22 cellular contexts compared by ENCODE assay signal in genomic region chr3:126344380-126345041, GRCh38. TPM values are rescaled to one million over a fixed set of nuclear protein-coding genes. Genes with fewer than 3 reads are reported as not detected.
DNase-seq lines count a peak whose midpoint lies in the region; ATAC-seq, FAIRE-seq and TF ChIP-seq lines count a peak whose summit lies in the region.
"Had no signal": no experiment of that assay in that cellular context is flagged by ENCODE, and none has a peak within 500 bp of the region (broad histone marks: within the 10 kb centered on the region; RNA-seq: fewer than 3 reads in every experiment).

No MANE protein-coding gene starts in this region.

- H3K4me3 Mint-ChIP-seq in activated CD8-positive, alpha-beta memory T cell treated with anti-CD3 and anti-CD28 coated beads, Interleukin-2, amount 10 ng/mL, durations not matched to agents 7 days and 5 days, result no peak overlapping the region
- no peak overlapping the region for H3K4me3 Mint-ChIP-seq in H9
- H3K4me3 Mint-ChIP-seq: brain had no signal

- CTCF ChIA-PET in activated CD8-positive, alpha-beta memory T cell treated with anti-CD3 and anti-CD28 coated beads, Interleukin-2, amount 10 ng/mL, durations not matched to agents 7 days and 5 days (lab: Charles Lee), result no interaction called here

- no peak overlapping the region for H4K8ac ChIP-seq in H9 (replicated peaks; ENCODE audit: insufficient read length, low read depth, low read length)

- H3K36me3 ChIP-seq in kidney (ENCODE audit: control insufficient read depth in 1 of 2, insufficient read depth in 2 of 2, low read length in 2 of 2) (peaks cover 2 to 32% of the 10 kb centered on the region in 2 donors), sigmoid colon (peaks cover 0 to 50% (median 2%) of the 10 kb centered on the region in 4 donors)
- H3K36me3 ChIP-seq: BLaER1 had no signal

- no peaks in the 10 kb centered on the region for H3K23me2 ChIP-seq in H9 (ENCODE audit: insufficient read length, low read depth, low read length, poor library complexity, severe bottlenecking)

- H3K4me1 ChIP-seq in H9 (ENCODE audit: insufficient read depth, low read length) (no peaks in the 10 kb centered on the region), kidney (ENCODE audit: control insufficient read depth in 1 of 2, insufficient read depth in 1 of 2, low read depth in 1 of 2, low read length in 2 of 2) (peaks cover 3 to 4% of the 10 kb centered on the region in 2 donors), sigmoid colon (peaks cover 0 to 15% (median 8%) of the 10 kb centered on the region in 4 donors)
- H3K4me1 ChIP-seq: BLaER1 had no signal

- H3K79me2 ChIP-seq in H9 (ENCODE audit: insufficient read depth, low read length), result no peaks in the 10 kb centered on the region

- no peaks in the 10 kb centered on the region for H3K27me3 ChIP-seq in H9 (ENCODE audit: insufficient read depth, low read length)
- H3K27me3 ChIP-seq in sigmoid colon, result no peaks in the 10 kb centered on the region
- H3K27me3 ChIP-seq: BLaER1 had no signal

- no peak overlapping the region for H2AK5ac ChIP-seq in H9 (ENCODE audit: insufficient read length, low read length)

- WGBS in H9 (ENCODE audit: extremely low coverage, insufficient read length, low lambda C conversion rate), result no CpG with 5 or more reads among the region's 9 CpGs
- 93 to 94% methylated on average over 9 of the region's 9 CpGs for WGBS in sigmoid colon, 2 donors

- H4K5ac ChIP-seq in H9 (ENCODE audit: insufficient read length, low read depth, low read length), result no peak overlapping the region

- no peak for ATAC-seq in activated CD8-positive, alpha-beta memory T cell treated with anti-CD3 and anti-CD28 coated beads, Interleukin-2, amount 10 ng/mL, durations not matched to agents 7 days and 5 days
- ATAC-seq in GM18517 (IDR thresholded peaks at IDR 0.05; ENCODE audit: unreplicated experiment), result no peak
- ATAC-seq in HG03280 (IDR thresholded peaks at IDR 0.05; ENCODE audit: unreplicated experiment), result no peak

- no peaks in the 10 kb centered on the region for H3K36me3 Mint-ChIP-seq in activated CD8-positive, alpha-beta memory T cell treated with anti-CD3 and anti-CD28 coated beads, Interleukin-2, amount 10 ng/mL, durations not matched to agents 7 days and 5 days
- peaks cover 0 to 7% (median 5%) of the 10 kb centered on the region in 3 experiments; a peak in 5 of 7 replicates for H3K36me3 Mint-ChIP-seq in H9 (ENCODE audit: insufficient read depth in 1 of 3, low read depth in 3 of 3)
- H3K36me3 Mint-ChIP-seq: brain had no signal

- H3T11ph ChIP-seq in H9 (ENCODE audit: low read length), result no peak overlapping the region

- H3K27ac Mint-ChIP-seq in activated CD8-positive, alpha-beta memory T cell treated with anti-CD3 and anti-CD28 coated beads, Interleukin-2, amount 10 ng/mL, durations not matched to agents 7 days and 5 days, result no peak overlapping the region
- H3K27ac Mint-ChIP-seq in H9, result no peak overlapping the region; a peak in 1 of 7 replicates

- no peak overlapping the region for H2BK12ac ChIP-seq in H9 (ENCODE audit: insufficient read length, low read depth, low read length)

- H3K14ac ChIP-seq in H9 (ENCODE audit: insufficient read depth, low read length), result no peak overlapping the region

- H3K27ac ChIP-seq in H9 (ENCODE audit: insufficient read length, low read depth, low read length), result no peak overlapping the region
- H3K27ac ChIP-seq in kidney (ENCODE audit: low read depth in 2 of 2, low read length in 2 of 2), result no peak overlapping the region
- H3K27ac ChIP-seq in sigmoid colon, result no peak overlapping the region
- H3K27ac ChIP-seq: BLaER1 had no signal

- no peak overlapping the region for H2BK5ac ChIP-seq in H9 (ENCODE audit: insufficient read length, low read length)

- no peak overlapping the region for H3K4ac ChIP-seq in H9 (ENCODE audit: low read depth, low read length)

- no peaks in the 10 kb centered on the region for H4K20me1 ChIP-seq in H9 (ENCODE audit: control insufficient read depth, insufficient read depth, insufficient read length)
- H4K20me1 ChIP-seq: BLaER1 had no signal

- no peak for FAIRE-seq in kidney (lab: Jason Lieb, UNC)
- FAIRE-seq: A204.1, D721Med had no signal

- TF ChIP-seq POLR2A in sigmoid colon (IDR thresholded peaks at IDR 0.05), result no peak

- H3K4me3 ChIP-seq in kidney (ENCODE audit: low read length in 2 of 2) (no peak overlapping the region), sigmoid colon (no peak overlapping the region)
- H3K4me3 ChIP-seq: BLaER1, lung had no signal

- H3K79me1 ChIP-seq in H9 (ENCODE audit: insufficient read depth, low read depth, low read length, poor library complexity, severe bottlenecking), result no peaks in the 10 kb centered on the region

- DNase-seq in activated CD8-positive, alpha-beta memory T cell treated with anti-CD3 and anti-CD28 coated beads for 24 hours, result peak; percentile 37
- no peak for DNase-seq in activated CD8-positive, alpha-beta memory T cell treated with anti-CD3 and anti-CD28 coated beads, Interleukin-2, amount 10 ng/mL, durations not matched to agents 7 days and 5 days
- DNase-seq in H9, result peak; percentile 25
- DNase-seq in kidney, result peak; percentile 35
- DNase-seq in sigmoid colon, result peak; percentile 62
- no peak for DNase-seq in Kasumi-1 (lab: John Stamatoyannopoulos, UW)
- DNase-seq: activated naive CD4-positive, alpha-beta T cell treated with anti-CD3 and anti-CD28 coated beads, Interleukin-2, amount 50 U/mL, for 16 hours; HCEC 1CT; KG1; NCI-H2081 treated with DMSO at 0.1 percent for 48 hours; SHP77 treated with DMSO at 0.1 percent for 48 hours had no signal

- no peak overlapping the region for H2BK20ac ChIP-seq in H9 (ENCODE audit: low read depth, low read length, poor library complexity, severe bottlenecking)

- no peak overlapping the region for H4K91ac ChIP-seq in H9 (ENCODE audit: insufficient read length, low read depth, low read length)

- no peak overlapping the region for H3K23ac ChIP-seq in H9 (ENCODE audit: insufficient read length, low read depth, low read length)

- intact Hi-C loops in kidney (cut with DNase I) (no loop called here), sigmoid colon (cut with DNase I) (no loop called here)

- H3K9me3 ChIP-seq in H9 (ENCODE audit: control insufficient read depth, low read depth, low read length) (no peaks in the 10 kb centered on the region), kidney (ENCODE audit: control insufficient read depth in 1 of 2, low read length in 2 of 2) (no peaks in the 10 kb centered on the region), sigmoid colon (no peaks in the 10 kb centered on the region)
- H3K9me3 ChIP-seq: BLaER1 had no signal

- H3K9ac ChIP-seq in H9 (ENCODE audit: extremely low read depth, insufficient read length, low read length) (no peak overlapping the region), kidney (ENCODE audit: low read length in 2 of 2) (no peak overlapping the region)
- H3K9ac ChIP-seq: BLaER1 had no signal

- no peak overlapping the region for H3K4me2 ChIP-seq in H9 (ENCODE audit: insufficient read depth, insufficient read length, low read length)
- H3K4me2 ChIP-seq: BLaER1 had no signal

- H3K56ac ChIP-seq in H9 (ENCODE audit: insufficient read length, low read depth, low read length), result no peak overlapping the region

- TF ChIP-seq EP300 in sigmoid colon (IDR thresholded peaks at IDR 0.05), result no peak

- H3K9me3 Mint-ChIP-seq in activated CD8-positive, alpha-beta memory T cell treated with anti-CD3 and anti-CD28 coated beads, Interleukin-2, amount 10 ng/mL, durations not matched to agents 7 days and 5 days (ENCODE audit: low read depth), result no peaks in the 10 kb centered on the region
- no peaks in the 10 kb centered on the region for H3K9me3 Mint-ChIP-seq in H9
- H3K9me3 Mint-ChIP-seq: brain had no signal

- H3K27me3 Mint-ChIP-seq in activated CD8-positive, alpha-beta memory T cell treated with anti-CD3 and anti-CD28 coated beads, Interleukin-2, amount 10 ng/mL, durations not matched to agents 7 days and 5 days, result no peaks in the 10 kb centered on the region
- H3K27me3 Mint-ChIP-seq in H9 (ENCODE audit: low read depth), result peaks cover 3% of the 10 kb centered on the region; the same call in 1 of the 2 replicates
- H3K27me3 Mint-ChIP-seq: brain had no signal

- TF ChIP-seq CTCF in H9 (conservative IDR thresholded peaks at IDR 0.05), result no peak
- TF ChIP-seq CTCF in kidney (IDR thresholded peaks at IDR 0.05; ENCODE audit: borderline replicate concordance, extremely low read depth, insufficient read depth), result no peak
- TF ChIP-seq CTCF in sigmoid colon (IDR thresholded peaks at IDR 0.05), result no peak

- no peaks in the 10 kb centered on the region for H3K4me1 Mint-ChIP-seq in activated CD8-positive, alpha-beta memory T cell treated with anti-CD3 and anti-CD28 coated beads, Interleukin-2, amount 10 ng/mL, durations not matched to agents 7 days and 5 days
- peaks cover 6 to 11% of the 10 kb centered on the region in 2 experiments for H3K4me1 Mint-ChIP-seq in H9

- no peak overlapping the region for H2BK120ac ChIP-seq in H9 (ENCODE audit: low read depth, low read length, poor library complexity, severe bottlenecking)

- H2AFZ ChIP-seq in H9 (ENCODE audit: low read length), result no peak overlapping the region

- H2BK15ac ChIP-seq in H9 (ENCODE audit: low read depth, low read length), result no peak overlapping the region

- no peak overlapping the region for H3K18ac ChIP-seq in H9 (ENCODE audit: insufficient read length, low read depth, low read length)

RNA-seq across cellular contexts. Expression of gene KLF15, which starts 12.7 kb away (rescaled TPM):
- total RNA-seq in activated CD8-positive, alpha-beta memory T cell treated with anti-CD3 and anti-CD28 coated beads, Interleukin-2, amount 10 ng/mL, durations not matched to agents 7 days and 5 days, result not detected
- total RNA-seq in H9 (2021) (10.8 and 11.4 TPM in 2 replicates), kidney (22.9 TPM), sigmoid colon (10 to 100 TPM; 21.9 to 50.2 (median 35.2) TPM)
- polyA plus RNA-seq in kidney (ENCODE audit: insufficient read depth, low read depth, low replicate concordance) (30.0 TPM), sigmoid colon (1 to 10 TPM in 2 of 3 donors, under 1 TPM in 1; 0.69 to 5.4 (median 4.2) TPM)
- total RNA-seq: T-helper 1 cell treated with Interleukin-12 subunit alpha and Interleukin-12 subunit beta and Interleukin-4 antibody, amounts not matched to agents 30 ng/mL and 1 ng/mL, for 36 hours had no signal

RNA-seq across cellular contexts. Expression of gene CFAP100, which starts 50.2 kb away (rescaled TPM):
- not detected for total RNA-seq in activated CD8-positive, alpha-beta memory T cell treated with anti-CD3 and anti-CD28 coated beads, Interleukin-2, amount 10 ng/mL, durations not matched to agents 7 days and 5 days
- total RNA-seq in H9 (2021), result 0.26 and 0.44 TPM in 2 replicates
- total RNA-seq in kidney, result not detected
- 0.60 TPM for polyA plus RNA-seq in kidney (ENCODE audit: insufficient read depth, low read depth, low replicate concordance)
- not detected for total RNA-seq in sigmoid colon
- not detected for polyA plus RNA-seq in sigmoid colon
- total RNA-seq: myocyte; NCI-H460; T-helper 1 cell treated with Interleukin-12 subunit alpha and Interleukin-12 subunit beta and Interleukin-4 antibody, amounts not matched to agents 30 ng/mL and 1 ng/mL, for 36 hours had no signal
- polyA plus RNA-seq: esophagus had no signal

Comparison
In these comparisons a context has a peak if more than half of its experiments do, and no peak if none do; other contexts are left out.
1. DNase-seq: peak in activated CD8-positive, alpha-beta memory T cell treated with anti-CD3 and anti-CD28 coated beads for 24 hours (single experiment), H9 (single experiment), kidney (single experiment) and sigmoid colon (single experiment); none in activated CD8-positive, alpha-beta memory T cell treated with anti-CD3 and anti-CD28 coated beads, Interleukin-2, amount 10 ng/mL, durations not matched to agents 7 days and 5 days (single experiment) and Kasumi-1 (0 of 2).